In genomic region chr18:21769206-21769605, GRCh38 we compare ENCODE assay signal across 21 cellular contexts.
"Had no signal": no experiment of that assay in that cellular context is flagged by ENCODE, and none has a peak within 500 bp of the region (broad histone marks: within the 10 kb centered on the region; RNA-seq: fewer than 3 reads in every experiment).

No MANE protein-coding gene starts in this region.

- H3K4me1 Mint-ChIP-seq: memory B cell, naive B cell had no signal

- H3K4me3 ChIP-seq: mucosa of descending colon, psoas muscle, skin epidermis, stomach, testis had no signal

- H3K27ac Mint-ChIP-seq: activated naive CD8-positive, alpha-beta T cell; brain; endodermal cell; memory B cell; type B pancreatic cell had no signal

- H3K4me1 ChIP-seq: psoas muscle, testis had no signal

- H3K27ac ChIP-seq: psoas muscle, stomach, testis, WERI-Rb-1 had no signal

- ATAC-seq: mucosa of descending colon, psoas muscle, right cardiac atrium had no signal

- H3K4me3 Mint-ChIP-seq: activated naive CD8-positive, alpha-beta T cell; brain; endodermal cell; memory B cell; naive B cell; neural crest cell; type B pancreatic cell had no signal

- H3K27me3 Mint-ChIP-seq: activated naive CD8-positive, alpha-beta T cell; brain; memory B cell; naive B cell; type B pancreatic cell had no signal

- DNase-seq: activated CD4-positive, alpha-beta T cell treated with anti-CD3 and anti-CD28 coated beads for 1 hour; activated gamma-delta T cell treated with Interleukin-2 at 50 U/mL for 16 hours; amniotic stem cell; central memory CD4-positive, alpha-beta T cell; endodermal cell; mucosa of descending colon; naive B cell; psoas muscle; right cardiac atrium; stimulated activated CD4-positive, alpha-beta T cell treated with anti-CD3 and anti-CD28 coated beads, Interleukin-15, amount 100 ng/mL, for 24 hours; stimulated activated CD4-positive, alpha-beta T cell treated with anti-CD3 and anti-CD28 coated beads, Interleukin-2, amount 100 ng/mL, for 48 hours; stomach; T-helper 2 cell; testis; WERI-Rb-1 had no signal

- H3K9me3 Mint-ChIP-seq: brain, endodermal cell, memory B cell, naive B cell, neural crest cell had no signal

- H3K27me3 ChIP-seq: stomach, testis had no signal

- H3K9me3 ChIP-seq: mucosa of descending colon, psoas muscle, stomach, testis had no signal
